In the genomic region with DNA sequence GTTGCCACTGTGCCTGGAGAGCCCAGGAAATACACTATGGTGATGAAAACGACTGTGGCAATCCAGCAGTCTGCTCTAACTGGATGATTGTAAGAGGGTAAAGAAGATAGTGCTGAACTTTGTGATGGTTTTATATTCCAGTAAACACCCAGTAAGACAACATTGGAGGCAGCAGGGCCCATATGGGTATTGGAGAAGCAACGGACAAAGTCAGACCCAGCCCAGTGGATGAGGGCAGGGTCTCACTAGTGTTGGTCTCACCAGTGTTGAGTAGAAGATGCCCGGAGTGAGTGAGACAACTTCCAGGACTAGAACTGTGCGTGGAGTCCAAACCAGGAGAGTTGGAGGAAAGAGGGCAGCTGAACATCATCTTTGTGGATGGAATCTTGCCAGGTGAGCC, we compare ENCODE assay signal across 35 cellular contexts.
"Had no signal": no experiment of that assay in that cellular context is flagged by ENCODE, and none has a peak within 500 bp of the region (broad histone marks: within the 10 kb centered on the region; RNA-seq: fewer than 3 reads in every experiment).

No MANE protein-coding gene starts in this region.

- H3K4me3 ChIP-seq: MG63 had no signal

- DNase-seq: Karpas-422, Kasumi-1, KBM-7, KG1, MG63, MM.1S, MV-4-11, NCI-H1048, NCI-H1092, NCI-H1092 treated with DMSO at 0.1 percent for 48 hours, NCI-H1105, NCI-H1105 treated with DMSO at 0.1 percent for 48 hours, NCI-H1417, NCI-H1417 treated with DMSO at 0.1 percent for 48 hours, NCI-H1436, NCI-H1436 treated with DMSO at 0.1 percent for 48 hours, NCI-H146, NCI-H1694, NCI-H1694 treated with DMSO at 0.1 percent for 48 hours, NCI-H187, NCI-H187 treated with DMSO at 0.1 percent for 48 hours, NCI-H1930, NCI-H2029, NCI-H2029 treated with DMSO at 0.1 percent for 48 hours, NCI-H2081, NCI-H2081 treated with DMSO at 0.1 percent for 48 hours, NCI-H2107, NCI-H2171, NCI-H2171 treated with DMSO at 0.1 percent for 48 hours, NCI-H2227 treated with DMSO at 0.1 percent for 48 hours, NCI-H226, NCI-H345, NCI-H446, NCI-H446 treated with DMSO at 0.1 percent for 48 hours had no signal

- H3K27me3 ChIP-seq: MG63 had no signal

- H3K9ac ChIP-seq: KMS-11 had no signal

- H3K27ac ChIP-seq: KMS-11 had no signal

- H3K36me3 ChIP-seq: MG63 had no signal

- H3K9me3 ChIP-seq: MG63 had no signal
